Comparison of ENCODE assay signal across 20 cellular contexts in the genomic region with DNA sequence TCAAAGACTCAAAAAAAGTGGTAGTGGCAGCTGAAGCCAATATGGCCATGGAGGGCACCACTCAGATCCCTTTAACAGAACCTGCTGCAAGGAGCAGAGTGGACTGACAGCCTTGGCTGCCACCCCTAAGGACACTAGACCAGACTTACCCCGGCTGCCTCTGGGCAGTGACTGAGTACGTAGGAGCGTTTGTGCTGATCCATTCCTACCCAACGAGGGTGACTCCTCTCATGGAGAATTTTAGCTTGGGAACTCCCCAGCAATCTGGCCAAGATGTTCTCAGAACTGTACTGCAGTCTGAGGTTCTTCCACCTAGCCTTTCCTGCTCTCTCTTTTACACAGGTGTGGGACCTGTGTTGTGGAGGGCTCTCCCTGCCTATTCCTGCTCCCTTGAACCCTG. TPM values are rescaled to one million over a fixed set of nuclear protein-coding genes. Genes with fewer than 3 reads are reported as not detected.
DNase-seq lines count a peak whose midpoint lies in the region; ATAC-seq and TF ChIP-seq lines count a peak whose summit lies in the region.
"Had no signal": no experiment of that assay in that cellular context is flagged by ENCODE, and none has a peak within 500 bp of the region (broad histone marks: within the 10 kb centered on the region; RNA-seq: fewer than 3 reads in every experiment).

No MANE protein-coding gene starts in this region.

- peak overlapping the region; percentile 1 for H3K27ac Mint-ChIP-seq in activated naive CD8-positive, alpha-beta T cell
- H3K27ac Mint-ChIP-seq in activated naive CD8-positive, alpha-beta T cell treated with anti-CD3 and anti-CD28 coated beads, Interleukin-2, amount 50 U/mL, for 24 hours: no peak overlapping the region
- H3K27ac Mint-ChIP-seq: CD8-positive, alpha-beta T cell had no signal

- H3K9me3 ChIP-seq in MG63: 0 out of 2 replicates have a peak, but pooled peaks cover 2% of the 10 kb centered on the region
- no peaks in the 10 kb centered on the region for H3K9me3 ChIP-seq in psoas muscle
- H3K9me3 ChIP-seq: BLaER1 had no signal

- 33 to 81% (median 41%) methylated on average over 4 of the region's 4 CpGs for WGBS in psoas muscle, 3 donors

- H3K4me3 ChIP-seq in MG63 (no peak overlapping the region), fibroblast of the aortic adventitia (ENCODE audit: low read depth, low read length) (no peak overlapping the region), psoas muscle (no peak overlapping the region)
- H3K4me3 ChIP-seq: BLaER1, GM12878 had no signal

- no peak for DNase-seq in activated naive CD8-positive, alpha-beta T cell treated with anti-CD3 and anti-CD28 coated beads, Interleukin-2, amount 50 U/mL, for 24 hours
- DNase-seq in MG63 (peak; percentile 27), fibroblast of the aortic adventitia (ENCODE audit: low read depth) (peak; percentile 47), psoas muscle (no peak), NCI-H2029 (lab: John Stamatoyannopoulos, UW) (no peak), NCI-H1092 (lab: John Stamatoyannopoulos, UW) (no peak)
- DNase-seq: CD8-positive, alpha-beta T cell; H7; NCI-H1436 treated with DMSO at 0.1 percent for 48 hours; NCI-H2081; NCI-H510A treated with DMSO at 0.1 percent for 48 hours; SHP77 had no signal

- peaks cover 11% of the 10 kb centered on the region for H3K27me3 Mint-ChIP-seq in activated naive CD8-positive, alpha-beta T cell
- H3K27me3 Mint-ChIP-seq in activated naive CD8-positive, alpha-beta T cell treated with anti-CD3 and anti-CD28 coated beads, Interleukin-2, amount 50 U/mL, for 24 hours: peaks cover 32% of the 10 kb centered on the region

- no peaks in the 10 kb centered on the region for H3K36me3 Mint-ChIP-seq in activated naive CD8-positive, alpha-beta T cell
- no peaks in the 10 kb centered on the region for H3K36me3 Mint-ChIP-seq in activated naive CD8-positive, alpha-beta T cell treated with anti-CD3 and anti-CD28 coated beads, Interleukin-2, amount 50 U/mL, for 24 hours (ENCODE audit: low read depth)
- H3K36me3 Mint-ChIP-seq: CD8-positive, alpha-beta T cell had no signal

- H3K4me3 Mint-ChIP-seq in activated naive CD8-positive, alpha-beta T cell: no peak overlapping the region
- no peak overlapping the region for H3K4me3 Mint-ChIP-seq in activated naive CD8-positive, alpha-beta T cell treated with anti-CD3 and anti-CD28 coated beads, Interleukin-2, amount 50 U/mL, for 24 hours
- H3K4me3 Mint-ChIP-seq: CD8-positive, alpha-beta T cell had no signal

- no peaks in the 10 kb centered on the region for H3K4me1 Mint-ChIP-seq in activated naive CD8-positive, alpha-beta T cell (ENCODE audit: low read depth)
- H3K4me1 Mint-ChIP-seq in activated naive CD8-positive, alpha-beta T cell treated with anti-CD3 and anti-CD28 coated beads, Interleukin-2, amount 50 U/mL, for 24 hours: no peaks in the 10 kb centered on the region

- ATAC-seq in activated naive CD8-positive, alpha-beta T cell treated with anti-CD3 and anti-CD28 coated beads, Interleukin-2, amount 50 U/mL, for 24 hours: no peak
- ATAC-seq in psoas muscle (peak in 3 of 4 donors; percentile 27 to 78 (median 72)), HG02938 (IDR thresholded peaks at IDR 0.05; ENCODE audit: unreplicated experiment) (no peak)
- ATAC-seq: CD8-positive, alpha-beta T cell; GM12878; Panc1; SK-N-SH treated with all-trans-retinoic acid at 6 μM for 48 hours had no signal

- no peaks in the 10 kb centered on the region for H3K4me1 ChIP-seq in psoas muscle
- H3K4me1 ChIP-seq: BLaER1 had no signal

- intact Hi-C loops in psoas muscle (cut with DNase I): loop anchor here (5.0 to 10.0 kb wide), 3 partner anchors 64 to 617 kb away; no protein-coding TSS in a partner anchor

- no peak for TF ChIP-seq CTCF in fibroblast of the aortic adventitia (IDR thresholded peaks at IDR 0.05; ENCODE audit: insufficient read depth, low read length)
- no peak for TF ChIP-seq CTCF in psoas muscle (IDR thresholded peaks at IDR 0.05)

- H3K27me3 ChIP-seq in MG63: no peaks in the 10 kb centered on the region
- no peaks in the 10 kb centered on the region for H3K27me3 ChIP-seq in psoas muscle (ENCODE audit: insufficient read depth in 3 of 3, low read length in 2 of 3)
- H3K27me3 ChIP-seq: BLaER1 had no signal

- no peak overlapping the region for H3K27ac ChIP-seq in psoas muscle
- H3K27ac ChIP-seq: 22Rv1, BLaER1 had no signal

- H3K36me3 ChIP-seq in MG63 (no peaks in the 10 kb centered on the region), psoas muscle (ENCODE audit: insufficient read depth in 1 of 2, low read depth in 1 of 2) (no peaks in the 10 kb centered on the region)
- H3K36me3 ChIP-seq: BLaER1 had no signal

- no peaks in the 10 kb centered on the region for H3K9me3 Mint-ChIP-seq in activated naive CD8-positive, alpha-beta T cell (ENCODE audit: low read depth)
- no peaks in the 10 kb centered on the region for H3K9me3 Mint-ChIP-seq in activated naive CD8-positive, alpha-beta T cell treated with anti-CD3 and anti-CD28 coated beads, Interleukin-2, amount 50 U/mL, for 24 hours
- H3K9me3 Mint-ChIP-seq: CD8-positive, alpha-beta T cell had no signal

RNA-seq across cellular contexts. Expression of a gene that starts 22.1 kb away (rescaled TPM):
- total RNA-seq in MG63 (2014; rRNA removed; shearing (Covaris generic); ENCODE audit: low replicate concordance): 0.10 and 2.0 TPM in 2 replicates
- 10.5 and 12.4 TPM in 2 replicates for total RNA-seq in fibroblast of the aortic adventitia (ENCODE audit: low replicate concordance)
- total RNA-seq in psoas muscle: 10 to 100 TPM; 10.3 to 41.7 (median 16.5) TPM
- polyA plus RNA-seq in psoas muscle: 10 to 100 TPM; 24.6 to 29.6 (median 26.7) TPM
- total RNA-seq: H7, HT-29 had no signal
- polyA plus RNA-seq: GM12878 had no signal

Comparison
In these comparisons a context has a peak if more than half of its experiments do, and no peak if none do; other contexts are left out.
1. ATAC-seq: peak in psoas muscle (3 of 4); none in activated naive CD8-positive, alpha-beta T cell treated with anti-CD3 and anti-CD28 coated beads, Interleukin-2, amount 50 U/mL, for 24 hours (single experiment) and HG02938 (single experiment).
2. DNase-seq: peak in MG63 (single experiment) and fibroblast of the aortic adventitia (single experiment); none in activated naive CD8-positive, alpha-beta T cell treated with anti-CD3 and anti-CD28 coated beads, Interleukin-2, amount 50 U/mL, for 24 hours (single experiment), psoas muscle (0 of 2), NCI-H2029 (single experiment) and NCI-H1092 (single experiment).